Comparison of ENCODE assay signal across 33 cellular contexts in genomic region chr1:191624044-191624443, GRCh38.
"Had no signal": no experiment of that assay in that cellular context is flagged by ENCODE, and none has a peak within 500 bp of the region (broad histone marks: within the 10 kb centered on the region; RNA-seq: fewer than 3 reads in every experiment).

No MANE protein-coding gene starts in this region.

- DNase-seq: activated B cell treated with CpG ODN at 0.5 μM for 24 hours; activated CD4-positive, alpha-beta memory T cell treated with anti-CD3 and anti-CD28 coated beads for 36 hours; activated CD4-positive, alpha-beta T cell treated with anti-CD3 and anti-CD28 coated beads for 4 hours; activated CD4-positive, alpha-beta T cell treated with anti-CD3 and anti-CD28 coated beads, Interleukin-2, amount 10 ng/mL, durations not matched to agents 24 days and 14 days; activated CD4-positive, alpha-beta T cell treated with anti-CD3 and anti-CD28 coated beads, Interleukin-2, amount 50 U/mL, for 1 hour; activated CD4-positive, alpha-beta T cell treated with anti-CD3 and anti-CD28 coated beads, Interleukin-2, amount 50 U/mL, for 4 hours; activated CD4-positive, CD25-positive, alpha-beta regulatory T cell treated with anti-CD3 and anti-CD28 coated beads, Interleukin-2, amount 50 U/mL, for 72 hours; activated CD8-positive, alpha-beta memory T cell treated with anti-CD3 and anti-CD28 coated beads, Interleukin-2, amount 50 U/mL, for 4 hours; activated CD8-positive, alpha-beta T cell treated with anti-CD3 and anti-CD28 coated beads for 36 hours; activated effector memory CD4-positive, alpha-beta T cell treated with anti-CD3 and anti-CD28 coated beads, Interleukin-2, amount 50 U/mL, for 16 hours; activated gamma-delta T cell treated with Interleukin-2 at 50 U/mL for 16 hours; activated naive CD4-positive, alpha-beta T cell; activated naive CD4-positive, alpha-beta T cell treated with anti-CD3 and anti-CD28 coated beads for 36 hours; activated naive CD4-positive, alpha-beta T cell treated with anti-CD3 and anti-CD28 coated beads, Interleukin-2, amount 50 U/mL, for 16 hours; activated naive CD8-positive, alpha-beta T cell treated with anti-CD3 and anti-CD28 coated beads for 36 hours; activated T-cell treated with anti-CD3 and anti-CD28 coated beads for 4 hours; activated T-cell treated with anti-CD3 and anti-CD28 coated beads, Interleukin-2, amount 50 U/mL, for 1 hour; activated T-cell treated with anti-CD3 and anti-CD28 coated beads, Interleukin-2, amount 50 U/mL, for 4 hours; activated T-cell treated with anti-CD3 and anti-CD28 coated beads, Interleukin-2, amount 50 U/mL, for 72 hours; adrenal gland; amniotic stem cell; aorta; body of pancreas; brain microvascular endothelial cell; central memory CD4-positive, alpha-beta T cell; T-helper 1 cell; T-helper 2 cell; T-helper 9 cell had no signal

- ATAC-seq: activated CD8-positive, alpha-beta T cell treated with anti-CD3 and anti-CD28 coated beads for 36 hours; activated naive CD4-positive, alpha-beta T cell treated with anti-CD3 and anti-CD28 coated beads, Interleukin-2, amount 50 U/mL, for 72 hours; activated T-cell treated with anti-CD3 and anti-CD28 coated beads, Interleukin-2, amount 50 U/mL, for 4 hours; activated T-cell treated with anti-CD3 and anti-CD28 coated beads, Interleukin-2, amount 50 U/mL, for 72 hours; activated T-helper 17 cell treated with anti-CD3 and anti-CD28 coated beads, Interleukin-2, amount 50 U/mL, for 72 hours; body of pancreas had no signal

- H3K36me3 Mint-ChIP-seq: activated CD4-positive, alpha-beta memory T cell treated with anti-CD3 and anti-CD28 coated beads for 36 hours; activated naive CD4-positive, alpha-beta T cell treated with anti-CD3 and anti-CD28 coated beads, Interleukin-2, amount 50 U/mL, for 72 hours; activated naive CD8-positive, alpha-beta T cell treated with anti-CD3 and anti-CD28 coated beads for 36 hours had no signal

- H3K4me1 Mint-ChIP-seq: activated B cell treated with CpG ODN at 0.5 μM for 24 hours; activated CD4-positive, alpha-beta T cell treated with anti-CD3 and anti-CD28 coated beads, Interleukin-2, amount 10 ng/mL, durations not matched to agents 24 days and 14 days; activated naive CD8-positive, alpha-beta T cell treated with anti-CD3 and anti-CD28 coated beads for 36 hours; activated T-helper 17 cell treated with anti-CD3 and anti-CD28 coated beads, Interleukin-2, amount 50 U/mL, for 72 hours had no signal

- H3K27ac Mint-ChIP-seq: activated B cell treated with CpG ODN at 0.5 μM for 24 hours; activated CD4-positive, alpha-beta memory T cell treated with anti-CD3 and anti-CD28 coated beads for 36 hours; activated CD4-positive, alpha-beta T cell treated with anti-CD3 and anti-CD28 coated beads, Interleukin-2, amount 10 ng/mL, durations not matched to agents 24 days and 14 days; activated CD8-positive, alpha-beta T cell treated with anti-CD3 and anti-CD28 coated beads for 36 hours; activated naive CD4-positive, alpha-beta T cell treated with anti-CD3 and anti-CD28 coated beads for 36 hours; activated naive CD4-positive, alpha-beta T cell treated with anti-CD3 and anti-CD28 coated beads, Interleukin-2, amount 50 U/mL, for 72 hours; activated naive CD8-positive, alpha-beta T cell treated with anti-CD3 and anti-CD28 coated beads for 36 hours; activated T-cell treated with anti-CD3 and anti-CD28 coated beads, Interleukin-2, amount 50 U/mL, for 72 hours; activated T-helper 1 cell treated with anti-CD3 and anti-CD28 coated beads, Interleukin-12 subunit alpha, Interleukin-12 subunit beta, Interleukin-2, Interleukin-4 antibody, amounts not matched to agents 30 ng/mL and 10 ng/mL and 1 ng/mL, durations not matched to agents 14 hours and 24 hours and 36 hours; activated T-helper 17 cell treated with anti-CD3 and anti-CD28 coated beads, Interleukin-2, amount 50 U/mL, for 72 hours; T-helper 1 cell treated with Interleukin-12 subunit alpha and Interleukin-12 subunit beta and Interleukin-4 antibody, amounts not matched to agents 30 μg/mL and 1 μg/mL, for 36 hours; T-helper 2 cell treated with Interferon-gamma antibody and Interleukin-4, amounts not matched to agents 5 μg/mL and 100 μg/mL, for 36 hours had no signal

- H3K4me3 Mint-ChIP-seq: activated B cell treated with CpG ODN at 0.5 μM for 24 hours; activated CD4-positive, alpha-beta memory T cell treated with anti-CD3 and anti-CD28 coated beads for 36 hours; activated CD4-positive, alpha-beta T cell treated with anti-CD3 and anti-CD28 coated beads, Interleukin-2, amount 10 ng/mL, durations not matched to agents 24 days and 14 days; activated CD8-positive, alpha-beta T cell treated with anti-CD3 and anti-CD28 coated beads for 36 hours; activated naive CD4-positive, alpha-beta T cell treated with anti-CD3 and anti-CD28 coated beads for 36 hours; activated naive CD8-positive, alpha-beta T cell treated with anti-CD3 and anti-CD28 coated beads for 36 hours; activated T-cell treated with anti-CD3 and anti-CD28 coated beads, Interleukin-2, amount 50 U/mL, for 4 hours; activated T-cell treated with anti-CD3 and anti-CD28 coated beads, Interleukin-2, amount 50 U/mL, for 72 hours; activated T-helper 1 cell treated with anti-CD3 and anti-CD28 coated beads, Interleukin-12 subunit alpha, Interleukin-12 subunit beta, Interleukin-2, Interleukin-4 antibody, amounts not matched to agents 30 ng/mL and 10 ng/mL and 1 ng/mL, durations not matched to agents 14 hours and 24 hours and 36 hours; activated T-helper 17 cell treated with anti-CD3 and anti-CD28 coated beads, Interleukin-2, amount 50 U/mL, for 72 hours; T-helper 1 cell treated with Interleukin-12 subunit alpha and Interleukin-12 subunit beta and Interleukin-4 antibody, amounts not matched to agents 30 μg/mL and 1 μg/mL, for 36 hours; T-helper 2 cell treated with Interferon-gamma antibody and Interleukin-4, amounts not matched to agents 5 μg/mL and 100 μg/mL, for 36 hours had no signal

- H3K27me3 Mint-ChIP-seq: activated B cell treated with CpG ODN at 0.5 μM for 24 hours; activated CD4-positive, alpha-beta memory T cell treated with anti-CD3 and anti-CD28 coated beads for 36 hours; activated CD4-positive, alpha-beta T cell treated with anti-CD3 and anti-CD28 coated beads, Interleukin-2, amount 10 ng/mL, durations not matched to agents 24 days and 14 days; activated CD8-positive, alpha-beta T cell treated with anti-CD3 and anti-CD28 coated beads for 36 hours; activated naive CD8-positive, alpha-beta T cell treated with anti-CD3 and anti-CD28 coated beads for 36 hours; activated T-helper 17 cell treated with anti-CD3 and anti-CD28 coated beads, Interleukin-2, amount 50 U/mL, for 72 hours had no signal

- H3K9me3 Mint-ChIP-seq: activated CD4-positive, alpha-beta T cell treated with anti-CD3 and anti-CD28 coated beads, Interleukin-2, amount 10 ng/mL, durations not matched to agents 24 days and 14 days; activated naive CD4-positive, alpha-beta T cell treated with anti-CD3 and anti-CD28 coated beads, Interleukin-2, amount 50 U/mL, for 72 hours; activated T-helper 1 cell treated with anti-CD3 and anti-CD28 coated beads, Interleukin-12 subunit alpha, Interleukin-12 subunit beta, Interleukin-2, Interleukin-4 antibody, amounts not matched to agents 30 ng/mL and 10 ng/mL and 1 ng/mL, durations not matched to agents 14 hours and 24 hours and 36 hours; activated T-helper 17 cell treated with anti-CD3 and anti-CD28 coated beads, Interleukin-2, amount 50 U/mL, for 72 hours; T-helper 1 cell treated with Interleukin-12 subunit alpha and Interleukin-12 subunit beta and Interleukin-4 antibody, amounts not matched to agents 30 μg/mL and 1 μg/mL, for 36 hours; T-helper 2 cell treated with Interferon-gamma antibody and Interleukin-4, amounts not matched to agents 5 μg/mL and 100 μg/mL, for 36 hours had no signal
